In the genomic region with DNA sequence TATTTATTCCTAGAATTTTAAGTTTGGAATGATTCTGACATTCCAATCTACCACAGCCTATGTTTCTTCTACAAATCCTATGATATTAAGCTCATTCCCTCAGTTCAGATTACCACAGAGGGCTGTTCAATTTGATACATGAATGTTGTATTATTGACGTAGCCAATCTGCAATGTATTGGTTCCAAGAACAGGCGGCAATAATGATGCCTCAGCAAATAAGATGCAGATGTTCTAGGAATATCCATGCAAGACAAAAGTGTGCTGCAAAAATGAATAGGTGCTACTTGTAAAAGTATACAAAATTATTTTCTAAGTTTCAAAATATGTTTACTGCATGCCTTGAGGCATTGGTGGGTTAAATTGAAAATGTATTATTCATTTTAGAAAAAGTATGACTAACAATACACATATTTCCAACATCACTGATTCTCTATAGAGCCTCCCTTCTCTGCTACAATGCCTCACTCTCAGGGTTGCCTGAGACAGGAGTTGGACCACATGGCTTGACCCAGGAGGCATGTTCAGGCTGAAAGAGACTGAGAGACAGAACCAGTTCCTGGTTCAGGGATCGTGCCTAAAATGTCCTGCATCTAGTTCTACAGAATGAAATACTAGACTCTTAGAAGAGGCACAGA, we compare ENCODE assay signal across 19 cellular contexts.
DNase-seq lines count a peak whose midpoint lies in the region; ATAC-seq lines count a peak whose summit lies in the region.
"Had no signal": no experiment of that assay in that cellular context is flagged by ENCODE, and none has a peak within 500 bp of the region (broad histone marks: within the 10 kb centered on the region; RNA-seq: fewer than 3 reads in every experiment).

No MANE protein-coding gene starts in this region.

- peaks cover 47% of the 10 kb centered on the region for H3K27me3 Mint-ChIP-seq in activated T-cell treated with anti-CD3 and anti-CD28 coated beads, Interleukin-2, amount 50 U/mL, for 72 hours (ENCODE audit: low read depth)
- peaks cover 45% of the 10 kb centered on the region for H3K27me3 Mint-ChIP-seq in activated T-cell treated with anti-CD3 and anti-CD28 coated beads, Interleukin-2, amount 50 U/mL, for 24 hours
- H3K27me3 Mint-ChIP-seq in activated T-helper 17 cell treated with anti-CD3 and anti-CD28 coated beads, Interleukin-2, amount 50 U/mL, for 72 hours: peaks cover 21% of the 10 kb centered on the region

- H3K4me1 Mint-ChIP-seq in activated T-cell treated with anti-CD3 and anti-CD28 coated beads, Interleukin-2, amount 50 U/mL, for 72 hours (ENCODE audit: low read depth): peaks cover 35% of the 10 kb centered on the region
- H3K4me1 Mint-ChIP-seq in activated T-cell treated with anti-CD3 and anti-CD28 coated beads, Interleukin-2, amount 50 U/mL, for 24 hours (ENCODE audit: low read depth): peaks cover 14% of the 10 kb centered on the region
- H3K4me1 Mint-ChIP-seq in activated T-helper 17 cell treated with anti-CD3 and anti-CD28 coated beads, Interleukin-2, amount 50 U/mL, for 72 hours: no peaks in the 10 kb centered on the region
- peaks cover 13% of the 10 kb centered on the region for H3K4me1 Mint-ChIP-seq in stimulated activated effector memory CD8-positive, alpha-beta T cell treated with anti-CD3 and anti-CD28 coated beads, Interleukin-12 subunit alpha, Interleukin-12 subunit beta, amount 100 ng/mL, for 72 hours

- DNase-seq in activated T-cell treated with anti-CD3 and anti-CD28 coated beads, Interleukin-2, amount 50 U/mL, for 72 hours: no peak
- no peak for DNase-seq in activated T-cell treated with anti-CD3 and anti-CD28 coated beads, Interleukin-2, amount 50 U/mL, for 24 hours
- DNase-seq in EL (peak; percentile 36), middle frontal gyrus (ENCODE audit: extremely low spot score, low spot score) (no peak)
- DNase-seq in stimulated activated effector memory CD8-positive, alpha-beta T cell treated with anti-CD3 and anti-CD28 coated beads, Interleukin-12 subunit alpha, Interleukin-12 subunit beta, amount 100 ng/mL, for 72 hours (ENCODE audit: low spot score in 2 of 2): no peak
- DNase-seq: AML-193; CD4-positive, alpha-beta T cell; COR-L47; DMS53; GDM1; NCI-H1105 treated with DMSO at 0.1 percent for 48 hours; NCI-H146; NCI-H446 treated with DMSO at 0.1 percent for 48 hours; NCI-H526; Right ventricle myocardium superior; RPMI8226 had no signal

- no peaks in the 10 kb centered on the region for H3K9me3 Mint-ChIP-seq in activated T-cell treated with anti-CD3 and anti-CD28 coated beads, Interleukin-2, amount 50 U/mL, for 72 hours
- H3K9me3 Mint-ChIP-seq in activated T-cell treated with anti-CD3 and anti-CD28 coated beads, Interleukin-2, amount 50 U/mL, for 24 hours: no peaks in the 10 kb centered on the region
- H3K9me3 Mint-ChIP-seq in activated T-helper 17 cell treated with anti-CD3 and anti-CD28 coated beads, Interleukin-2, amount 50 U/mL, for 72 hours: no peaks in the 10 kb centered on the region
- no peaks in the 10 kb centered on the region for H3K9me3 Mint-ChIP-seq in stimulated activated effector memory CD8-positive, alpha-beta T cell treated with anti-CD3 and anti-CD28 coated beads, Interleukin-12 subunit alpha, Interleukin-12 subunit beta, amount 100 ng/mL, for 72 hours
- H3K9me3 Mint-ChIP-seq: CD4-positive, alpha-beta T cell had no signal

- peak overlapping the region in 1 of 2 donors; percentile 7 for H3K4me3 Mint-ChIP-seq in activated T-cell treated with anti-CD3 and anti-CD28 coated beads, Interleukin-2, amount 50 U/mL, for 72 hours
- no peak overlapping the region for H3K4me3 Mint-ChIP-seq in activated T-cell treated with anti-CD3 and anti-CD28 coated beads, Interleukin-2, amount 50 U/mL, for 24 hours
- H3K4me3 Mint-ChIP-seq in activated T-helper 17 cell treated with anti-CD3 and anti-CD28 coated beads, Interleukin-2, amount 50 U/mL, for 72 hours: no peak overlapping the region
- H3K4me3 Mint-ChIP-seq in stimulated activated effector memory CD8-positive, alpha-beta T cell treated with anti-CD3 and anti-CD28 coated beads, Interleukin-12 subunit alpha, Interleukin-12 subunit beta, amount 100 ng/mL, for 72 hours: no peak overlapping the region
- H3K4me3 Mint-ChIP-seq: CD4-positive, alpha-beta T cell had no signal

- peak; percentile 60 to 68 for ATAC-seq in activated T-cell treated with anti-CD3 and anti-CD28 coated beads, Interleukin-2, amount 50 U/mL, for 72 hours (replicated peaks in 1 of 2)
- ATAC-seq in activated T-helper 17 cell treated with anti-CD3 and anti-CD28 coated beads, Interleukin-2, amount 50 U/mL, for 72 hours (replicated peaks): peak; percentile 48
- ATAC-seq in stimulated activated effector memory CD8-positive, alpha-beta T cell treated with anti-CD3 and anti-CD28 coated beads, Interleukin-12 subunit alpha, Interleukin-12 subunit beta, amount 100 ng/mL, for 72 hours: peak; percentile 63
- ATAC-seq in GM21381 (IDR thresholded peaks at IDR 0.05; ENCODE audit: unreplicated experiment): no peak
- ATAC-seq: GM12878 had no signal

- H3K27ac Mint-ChIP-seq in activated T-cell treated with anti-CD3 and anti-CD28 coated beads, Interleukin-2, amount 50 U/mL, for 72 hours: no peak overlapping the region
- H3K27ac Mint-ChIP-seq in activated T-cell treated with anti-CD3 and anti-CD28 coated beads, Interleukin-2, amount 50 U/mL, for 24 hours: no peak overlapping the region
- H3K27ac Mint-ChIP-seq in activated T-helper 17 cell treated with anti-CD3 and anti-CD28 coated beads, Interleukin-2, amount 50 U/mL, for 72 hours: no peak overlapping the region
- no peak overlapping the region for H3K27ac Mint-ChIP-seq in stimulated activated effector memory CD8-positive, alpha-beta T cell treated with anti-CD3 and anti-CD28 coated beads, Interleukin-12 subunit alpha, Interleukin-12 subunit beta, amount 100 ng/mL, for 72 hours
- H3K27ac Mint-ChIP-seq: CD4-positive, alpha-beta T cell had no signal

- H3K36me3 Mint-ChIP-seq in activated T-cell treated with anti-CD3 and anti-CD28 coated beads, Interleukin-2, amount 50 U/mL, for 72 hours (ENCODE audit: insufficient read depth in 2 of 2): peaks cover 2% of the 10 kb centered on the region in 2 donors
- no peaks in the 10 kb centered on the region for H3K36me3 Mint-ChIP-seq in activated T-cell treated with anti-CD3 and anti-CD28 coated beads, Interleukin-2, amount 50 U/mL, for 24 hours (ENCODE audit: low read depth)
- no peaks in the 10 kb centered on the region for H3K36me3 Mint-ChIP-seq in activated T-helper 17 cell treated with anti-CD3 and anti-CD28 coated beads, Interleukin-2, amount 50 U/mL, for 72 hours (ENCODE audit: low read depth)
- H3K36me3 Mint-ChIP-seq in stimulated activated effector memory CD8-positive, alpha-beta T cell treated with anti-CD3 and anti-CD28 coated beads, Interleukin-12 subunit alpha, Interleukin-12 subunit beta, amount 100 ng/mL, for 72 hours: no peaks in the 10 kb centered on the region
